29 cellular contexts compared by ENCODE assay signal in genomic region chr3:51998774-51999173, GRCh38.
"Had no signal": no experiment of that assay in that cellular context is flagged by ENCODE, and none has a peak within 500 bp of the region (broad histone marks: within the 10 kb centered on the region; RNA-seq: fewer than 3 reads in every experiment).

No MANE protein-coding gene starts in this region.

- H3K27ac ChIP-seq: ascending aorta, Peyer's patch had no signal

- DNase-seq: activated B cell treated with CpG ODN at 0.5 μM for 24 hours; activated CD4-positive, alpha-beta memory T cell treated with anti-CD3 and anti-CD28 coated beads, Interleukin-2, amount 10 ng/mL, durations not matched to agents 7 days and 5 days; activated CD4-positive, alpha-beta T cell treated with anti-CD3 and anti-CD28 coated beads for 4 hours; activated CD4-positive, CD25-positive, alpha-beta regulatory T cell treated with anti-CD3 and anti-CD28 coated beads, Interleukin-2, amount 50 U/mL, for 72 hours; activated CD8-positive, alpha-beta memory T cell treated with anti-CD3 and anti-CD28 coated beads for 24 hours; activated CD8-positive, alpha-beta memory T cell treated with anti-CD3 and anti-CD28 coated beads, Interleukin-2, amount 10 ng/mL, durations not matched to agents 7 days and 5 days; activated CD8-positive, alpha-beta memory T cell treated with anti-CD3 and anti-CD28 coated beads, Interleukin-2, amount 50 U/mL, for 48 hours; activated effector memory CD4-positive, alpha-beta T cell treated with anti-CD3 and anti-CD28 coated beads, Interleukin-2, amount 50 U/mL, for 16 hours; activated naive CD4-positive, alpha-beta T cell; activated naive CD4-positive, alpha-beta T cell treated with anti-CD3 and anti-CD28 coated beads, Interleukin-2, amount 50 U/mL, for 16 hours; activated naive CD8-positive, alpha-beta T cell treated with anti-CD3 and anti-CD28 coated beads for 36 hours; activated T-cell treated with anti-CD3 and anti-CD28 coated beads, Interleukin-2, amount 50 U/mL, for 1 hour; activated T-cell treated with anti-CD3 and anti-CD28 coated beads, Interleukin-2, amount 50 U/mL, for 72 hours; amniotic stem cell; NCI-H1092; NCI-H1436 treated with DMSO at 0.1 percent for 48 hours; NCI-H1694 treated with DMSO at 0.1 percent for 48 hours; NCI-H2029; NCI-H524 treated with DMSO at 0.1 percent for 48 hours; NCI-H748 treated with DMSO at 0.1 percent for 48 hours; NK-92 treated with Interleukin-12 subunit alpha and Interleukin-12 subunit beta, amount 100 ng/mL, for 24 hours; PC-3; Peyer's patch; Right ventricle myocardium superior; RPMI8226 had no signal

- H3K4me3 ChIP-seq: ascending aorta, cardiac muscle cell, K562, Peyer's patch had no signal

- ATAC-seq: activated CD8-positive, alpha-beta memory T cell treated with anti-CD3 and anti-CD28 coated beads, Interleukin-2, amount 10 ng/mL, durations not matched to agents 7 days and 5 days; activated T-cell treated with anti-CD3 and anti-CD28 coated beads, Interleukin-2, amount 50 U/mL, for 72 hours; activated T-helper 17 cell treated with anti-CD3 and anti-CD28 coated beads, Interleukin-2, amount 50 U/mL, for 72 hours; K562 had no signal

- H3K27me3 ChIP-seq: ascending aorta, cardiac muscle cell, Peyer's patch had no signal

- H3K9me3 ChIP-seq: ascending aorta, Peyer's patch had no signal

- FAIRE-seq: K562 had no signal
